2 cellular contexts compared by ENCODE assay signal in genomic region chr4:133130171-133130570, GRCh38.
TF ChIP-seq lines count a peak whose summit lies in the region.

No MANE protein-coding gene starts in this region.

TF ChIP-seq in HepG2, 621 proteins besides CTCF, POLR2A, EP300 and RAD21:
- TF ChIP-seq, protein P1, sequence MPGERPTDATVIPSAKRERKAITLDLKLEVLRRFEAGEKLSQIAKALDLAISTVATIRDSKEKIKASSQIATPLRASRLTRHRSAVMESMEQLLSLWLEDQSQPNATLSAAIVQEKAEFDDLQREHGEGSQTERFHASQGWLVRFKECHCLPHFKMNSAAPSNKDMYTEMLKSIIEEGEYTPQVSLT (CRISPR knock-in tag; IDR thresholded peaks at IDR 0.05; ENCODE audit: borderline replicate concordance, low read depth) = no peak
- no peak for TF ChIP-seq MAFG (CRISPR knock-in tag; IDR thresholded peaks at IDR 0.05)
- TF ChIP-seq, protein P2, sequence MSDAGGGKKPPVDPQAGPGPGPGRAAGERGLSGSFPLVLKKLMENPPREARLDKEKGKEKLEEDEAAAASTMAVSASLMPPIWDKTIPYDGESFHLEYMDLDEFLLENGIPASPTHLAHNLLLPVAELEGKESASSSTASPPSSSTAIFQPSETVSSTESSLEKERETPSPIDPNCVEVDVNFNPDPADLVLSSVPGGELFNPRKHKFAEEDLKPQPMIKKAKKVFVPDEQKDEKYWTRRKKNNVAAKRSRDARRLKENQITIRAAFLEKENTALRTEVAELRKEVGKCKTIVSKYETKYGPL (CRISPR knock-in tag; IDR thresholded peaks at IDR 0.05) = no peak
- no peak for TF ChIP-seq NR1H2 (CRISPR knock-in tag; IDR thresholded peaks at IDR 0.05; ENCODE audit: borderline replicate concordance, low read depth)
- no peak for TF ChIP-seq ZNF761 (CRISPR knock-in tag; conservative IDR thresholded peaks at IDR 0.05)
- TF ChIP-seq, protein P3, sequence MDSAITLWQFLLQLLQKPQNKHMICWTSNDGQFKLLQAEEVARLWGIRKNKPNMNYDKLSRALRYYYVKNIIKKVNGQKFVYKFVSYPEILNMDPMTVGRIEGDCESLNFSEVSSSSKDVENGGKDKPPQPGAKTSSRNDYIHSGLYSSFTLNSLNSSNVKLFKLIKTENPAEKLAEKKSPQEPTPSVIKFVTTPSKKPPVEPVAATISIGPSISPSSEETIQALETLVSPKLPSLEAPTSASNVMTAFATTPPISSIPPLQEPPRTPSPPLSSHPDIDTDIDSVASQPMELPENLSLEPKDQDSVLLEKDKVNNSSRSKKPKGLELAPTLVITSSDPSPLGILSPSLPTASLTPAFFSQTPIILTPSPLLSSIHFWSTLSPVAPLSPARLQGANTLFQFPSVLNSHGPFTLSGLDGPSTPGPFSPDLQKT (CRISPR knock-in tag; IDR thresholded peaks at IDR 0.05; ENCODE audit: borderline replicate concordance) = no peak
- no peak for TF ChIP-seq PITX1 (CRISPR knock-in tag; IDR thresholded peaks at IDR 0.05)
- no peak for TF ChIP-seq MTA3 (CRISPR knock-in tag; IDR thresholded peaks at IDR 0.05)
- TF ChIP-seq, protein P4, sequence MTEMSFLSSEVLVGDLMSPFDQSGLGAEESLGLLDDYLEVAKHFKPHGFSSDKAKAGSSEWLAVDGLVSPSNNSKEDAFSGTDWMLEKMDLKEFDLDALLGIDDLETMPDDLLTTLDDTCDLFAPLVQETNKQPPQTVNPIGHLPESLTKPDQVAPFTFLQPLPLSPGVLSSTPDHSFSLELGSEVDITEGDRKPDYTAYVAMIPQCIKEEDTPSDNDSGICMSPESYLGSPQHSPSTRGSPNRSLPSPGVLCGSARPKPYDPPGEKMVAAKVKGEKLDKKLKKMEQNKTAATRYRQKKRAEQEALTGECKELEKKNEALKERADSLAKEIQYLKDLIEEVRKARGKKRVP (CRISPR knock-in tag; IDR thresholded peaks at IDR 0.05) = no peak
TF ChIP-seq in HepG2: peak in this region for 0.

TF ChIP-seq in SK-N-SH, 30 proteins besides CTCF, POLR2A, EP300 and RAD21:
- TF ChIP-seq TCF12 (IDR thresholded peaks at IDR 0.05) (no peak), MEF2A (IDR thresholded peaks at IDR 0.05; ENCODE audit: borderline replicate concordance, low read depth) (no peak), SIN3A (IDR thresholded peaks at IDR 0.05; ENCODE audit: borderline replicate concordance, low read depth, low read length) (no peak), ELF1 (IDR thresholded peaks at IDR 0.05) (no peak), NRF1 (IDR thresholded peaks at IDR 0.05; ENCODE audit: low read depth, low read length) (no peak), RCOR1 (IDR thresholded peaks at IDR 0.05; ENCODE audit: low read length) (no peak), CHD2 (IDR thresholded peaks at IDR 0.05; ENCODE audit: low read length, partially characterized antibody) (no peak)
- TF ChIP-seq, protein P5, sequence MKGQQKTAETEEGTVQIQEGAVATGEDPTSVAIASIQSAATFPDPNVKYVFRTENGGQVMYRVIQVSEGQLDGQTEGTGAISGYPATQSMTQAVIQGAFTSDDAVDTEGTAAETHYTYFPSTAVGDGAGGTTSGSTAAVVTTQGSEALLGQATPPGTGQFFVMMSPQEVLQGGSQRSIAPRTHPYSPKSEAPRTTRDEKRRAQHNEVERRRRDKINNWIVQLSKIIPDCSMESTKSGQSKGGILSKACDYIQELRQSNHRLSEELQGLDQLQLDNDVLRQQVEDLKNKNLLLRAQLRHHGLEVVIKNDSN (IDR thresholded peaks at IDR 0.05; ENCODE audit: borderline replicate concordance, low read depth) = no peak
TF ChIP-seq in SK-N-SH: peak in this region for 0.
